1 cellular context compared by ENCODE assay signal in the genomic region with DNA sequence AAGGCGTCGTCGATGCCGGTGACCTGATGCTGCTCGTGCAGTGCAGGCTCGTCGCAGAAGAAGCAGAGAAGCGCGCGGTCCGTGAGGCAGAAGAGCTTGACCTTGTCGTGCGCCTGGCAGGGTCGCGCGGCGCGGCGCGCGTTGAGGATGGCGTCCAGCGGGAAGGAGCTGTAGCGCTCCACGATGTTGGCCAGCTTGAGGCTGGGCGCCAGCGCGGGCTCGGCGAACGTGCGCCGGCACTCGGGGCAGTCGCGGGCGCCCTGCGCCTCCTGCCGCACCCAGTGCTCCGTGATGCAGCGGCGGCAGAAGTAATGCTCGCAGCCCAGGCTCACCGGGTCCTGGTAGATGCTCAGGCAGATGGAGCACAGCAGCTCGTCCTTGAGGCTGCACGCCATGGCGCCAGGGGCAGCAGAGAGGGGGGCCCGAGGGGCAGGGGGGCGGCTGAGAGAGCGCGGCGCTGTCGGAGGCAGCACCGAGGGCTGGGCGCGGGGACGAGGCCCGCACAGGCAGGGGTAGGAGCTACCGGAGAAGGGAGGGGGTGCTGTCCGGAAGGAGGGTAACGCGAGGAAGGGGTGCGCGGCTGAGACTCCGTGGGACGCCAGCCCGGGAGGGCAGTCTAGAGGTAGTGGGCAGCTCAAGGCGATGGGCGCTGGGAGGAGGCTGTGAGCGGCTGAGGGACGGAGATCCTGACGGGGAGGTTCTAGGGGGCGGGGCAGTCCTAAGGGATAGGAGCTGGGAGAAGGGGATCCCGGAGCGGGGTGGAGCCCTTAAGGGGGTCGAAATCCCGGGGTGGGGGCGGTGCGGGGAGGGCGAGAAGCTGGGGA.
TF ChIP-seq lines count a peak whose summit lies in the region.

No MANE protein-coding gene starts in this region.

TF ChIP-seq in K562, 482 proteins besides CTCF, POLR2A, EP300 and RAD21 (continued from another document and continues in another):
- TF ChIP-seq, protein P1, sequence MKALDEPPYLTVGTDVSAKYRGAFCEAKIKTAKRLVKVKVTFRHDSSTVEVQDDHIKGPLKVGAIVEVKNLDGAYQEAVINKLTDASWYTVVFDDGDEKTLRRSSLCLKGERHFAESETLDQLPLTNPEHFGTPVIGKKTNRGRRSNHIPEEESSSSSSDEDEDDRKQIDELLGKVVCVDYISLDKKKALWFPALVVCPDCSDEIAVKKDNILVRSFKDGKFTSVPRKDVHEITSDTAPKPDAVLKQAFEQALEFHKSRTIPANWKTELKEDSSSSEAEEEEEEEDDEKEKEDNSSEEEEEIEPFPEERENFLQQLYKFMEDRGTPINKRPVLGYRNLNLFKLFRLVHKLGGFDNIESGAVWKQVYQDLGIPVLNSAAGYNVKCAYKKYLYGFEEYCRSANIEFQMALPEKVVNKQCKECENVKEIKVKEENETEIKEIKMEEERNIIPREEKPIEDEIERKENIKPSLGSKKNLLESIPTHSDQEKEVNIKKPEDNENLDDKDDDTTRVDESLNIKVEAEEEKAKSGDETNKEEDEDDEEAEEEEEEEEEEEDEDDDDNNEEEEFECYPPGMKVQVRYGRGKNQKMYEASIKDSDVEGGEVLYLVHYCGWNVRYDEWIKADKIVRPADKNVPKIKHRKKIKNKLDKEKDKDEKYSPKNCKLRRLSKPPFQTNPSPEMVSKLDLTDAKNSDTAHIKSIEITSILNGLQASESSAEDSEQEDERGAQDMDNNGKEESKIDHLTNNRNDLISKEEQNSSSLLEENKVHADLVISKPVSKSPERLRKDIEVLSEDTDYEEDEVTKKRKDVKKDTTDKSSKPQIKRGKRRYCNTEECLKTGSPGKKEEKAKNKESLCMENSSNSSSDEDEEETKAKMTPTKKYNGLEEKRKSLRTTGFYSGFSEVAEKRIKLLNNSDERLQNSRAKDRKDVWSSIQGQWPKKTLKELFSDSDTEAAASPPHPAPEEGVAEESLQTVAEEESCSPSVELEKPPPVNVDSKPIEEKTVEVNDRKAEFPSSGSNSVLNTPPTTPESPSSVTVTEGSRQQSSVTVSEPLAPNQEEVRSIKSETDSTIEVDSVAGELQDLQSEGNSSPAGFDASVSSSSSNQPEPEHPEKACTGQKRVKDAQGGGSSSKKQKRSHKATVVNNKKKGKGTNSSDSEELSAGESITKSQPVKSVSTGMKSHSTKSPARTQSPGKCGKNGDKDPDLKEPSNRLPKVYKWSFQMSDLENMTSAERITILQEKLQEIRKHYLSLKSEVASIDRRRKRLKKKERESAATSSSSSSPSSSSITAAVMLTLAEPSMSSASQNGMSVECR (CRISPR knock-in tag; IDR thresholded peaks at IDR 0.05): peak; percentile 65; the same call in 1 of the 2 replicates
- TF ChIP-seq ATF1 (CRISPR knock-in tag; IDR thresholded peaks at IDR 0.05): no peak
- peak; percentile 20; the same call in 1 of the 2 replicates for TF ChIP-seq ATF1 (tag; IDR thresholded peaks at IDR 0.05)
- TF ChIP-seq, protein P2, sequence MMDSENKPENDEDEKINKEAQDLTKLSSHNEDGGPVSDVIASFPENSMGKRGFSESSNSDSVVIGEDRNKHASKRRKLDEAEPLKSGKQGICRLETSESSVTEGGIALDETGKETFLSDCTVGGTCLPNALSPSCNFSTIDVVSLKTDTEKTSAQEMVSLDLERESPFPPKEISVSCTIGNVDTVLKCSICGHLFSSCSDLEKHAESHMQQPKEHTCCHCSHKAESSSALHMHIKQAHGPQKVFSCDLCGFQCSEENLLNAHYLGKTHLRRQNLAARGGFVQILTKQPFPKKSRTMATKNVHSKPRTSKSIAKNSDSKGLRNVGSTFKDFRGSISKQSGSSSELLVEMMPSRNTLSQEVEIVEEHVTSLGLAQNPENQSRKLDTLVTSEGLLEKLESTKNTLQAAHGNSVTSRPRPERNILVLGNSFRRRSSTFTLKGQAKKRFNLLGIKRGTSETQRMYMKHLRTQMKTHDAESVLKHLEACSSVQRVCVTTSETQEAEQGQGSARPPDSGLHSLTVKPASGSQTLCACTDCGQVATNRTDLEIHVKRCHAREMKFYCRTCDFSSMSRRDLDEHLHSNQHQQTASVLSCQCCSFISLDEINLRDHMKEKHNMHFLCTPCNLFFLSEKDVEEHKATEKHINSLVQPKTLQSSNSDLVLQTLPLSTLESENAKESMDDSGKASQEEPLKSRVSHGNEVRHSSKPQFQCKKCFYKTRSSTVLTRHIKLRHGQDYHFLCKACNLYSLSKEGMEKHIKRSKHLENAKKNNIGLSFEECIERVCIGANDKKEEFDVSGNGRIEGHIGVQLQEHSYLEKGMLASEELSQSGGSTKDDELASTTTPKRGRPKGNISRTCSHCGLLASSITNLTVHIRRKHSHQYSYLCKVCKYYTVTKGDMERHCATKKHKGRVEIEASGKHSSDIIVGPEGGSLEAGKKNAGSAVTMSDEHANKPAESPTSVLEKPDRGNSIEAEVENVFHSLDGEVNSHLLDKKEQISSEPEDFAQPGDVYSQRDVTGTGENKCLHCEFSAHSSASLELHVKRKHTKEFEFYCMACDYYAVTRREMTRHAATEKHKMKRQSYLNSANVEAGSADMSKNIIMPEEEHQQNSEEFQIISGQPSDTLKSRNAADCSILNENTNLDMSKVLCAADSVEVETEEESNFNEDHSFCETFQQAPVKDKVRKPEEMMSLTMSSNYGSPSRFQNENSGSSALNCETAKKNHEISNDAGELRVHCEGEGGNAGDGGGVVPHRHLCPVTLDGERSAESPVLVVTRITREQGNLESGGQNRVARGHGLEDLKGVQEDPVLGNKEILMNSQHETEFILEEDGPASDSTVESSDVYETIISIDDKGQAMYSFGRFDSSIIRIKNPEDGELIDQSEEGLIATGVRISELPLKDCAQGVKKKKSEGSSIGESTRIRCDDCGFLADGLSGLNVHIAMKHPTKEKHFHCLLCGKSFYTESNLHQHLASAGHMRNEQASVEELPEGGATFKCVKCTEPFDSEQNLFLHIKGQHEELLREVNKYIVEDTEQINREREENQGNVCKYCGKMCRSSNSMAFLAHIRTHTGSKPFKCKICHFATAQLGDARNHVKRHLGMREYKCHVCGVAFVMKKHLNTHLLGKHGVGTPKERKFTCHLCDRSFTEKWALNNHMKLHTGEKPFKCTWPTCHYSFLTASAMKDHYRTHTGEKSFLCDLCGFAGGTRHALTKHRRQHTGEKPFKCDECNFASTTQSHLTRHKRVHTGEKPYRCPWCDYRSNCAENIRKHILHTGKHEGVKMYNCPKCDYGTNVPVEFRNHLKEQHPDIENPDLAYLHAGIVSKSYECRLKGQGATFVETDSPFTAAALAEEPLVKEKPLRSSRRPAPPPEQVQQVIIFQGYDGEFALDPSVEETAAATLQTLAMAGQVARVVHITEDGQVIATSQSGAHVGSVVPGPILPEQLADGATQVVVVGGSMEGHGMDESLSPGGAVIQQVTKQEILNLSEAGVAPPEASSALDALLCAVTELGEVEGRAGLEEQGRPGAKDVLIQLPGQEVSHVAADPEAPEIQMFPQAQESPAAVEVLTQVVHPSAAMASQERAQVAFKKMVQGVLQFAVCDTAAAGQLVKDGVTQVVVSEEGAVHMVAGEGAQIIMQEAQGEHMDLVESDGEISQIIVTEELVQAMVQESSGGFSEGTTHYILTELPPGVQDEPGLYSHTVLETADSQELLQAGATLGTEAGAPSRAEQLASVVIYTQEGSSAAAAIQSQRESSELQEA (IDR thresholded peaks at IDR 0.05; ENCODE audit: low read depth): no peak
- TF ChIP-seq ETV1 (tag; conservative IDR thresholded peaks at IDR 0.05; ENCODE audit: low read depth): no peak
- TF ChIP-seq, protein P3, sequence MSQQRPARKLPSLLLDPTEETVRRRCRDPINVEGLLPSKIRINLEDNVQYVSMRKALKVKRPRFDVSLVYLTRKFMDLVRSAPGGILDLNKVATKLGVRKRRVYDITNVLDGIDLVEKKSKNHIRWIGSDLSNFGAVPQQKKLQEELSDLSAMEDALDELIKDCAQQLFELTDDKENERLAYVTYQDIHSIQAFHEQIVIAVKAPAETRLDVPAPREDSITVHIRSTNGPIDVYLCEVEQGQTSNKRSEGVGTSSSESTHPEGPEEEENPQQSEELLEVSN (IDR thresholded peaks at IDR 0.05; ENCODE audit: borderline replicate concordance in 1 of 2, extremely low read depth in 1 of 2, insufficient read depth in 1 of 2, insufficient read length in 1 of 2, low read depth in 1 of 2, low read length in 1 of 2, poor library complexity in 1 of 2, severe bottlenecking in 1 of 2): peak; percentile 69 to 79
- peak; percentile 72 for TF ChIP-seq CXXC5 (CRISPR knock-in tag; IDR thresholded peaks at IDR 0.05)
- TF ChIP-seq ZNF174 (CRISPR knock-in tag; IDR thresholded peaks at IDR 0.05): no peak
- 0 out of 4 replicates have a peak, but pooled peaks of 1 of the 2 experiments have one; percentile 23 for TF ChIP-seq RCOR1 (IDR thresholded peaks at IDR 0.05; ENCODE audit: borderline replicate concordance in 1 of 2, low read depth in 2 of 2, low read length in 2 of 2)
- TF ChIP-seq CTBP1 (IDR thresholded peaks at IDR 0.05; ENCODE audit: borderline replicate concordance): peak; percentile 89
- no peak for TF ChIP-seq MYC (IDR thresholded peaks at IDR 0.05; ENCODE audit: low read depth, low read length)
- no peak for TF ChIP-seq MYC (CRISPR knock-in tag; IDR thresholded peaks at IDR 0.05; ENCODE audit: borderline replicate concordance, low read depth)
- TF ChIP-seq NRF1 (conservative IDR thresholded peaks at IDR 0.05 in 1 of 2, IDR thresholded peaks at IDR 0.05 in 1 of 2): peak; percentile 55 to 72
- 0 out of 4 replicates have a peak, but pooled peaks of 1 of the 2 experiments have one; percentile 16 for TF ChIP-seq TEAD1 (CRISPR knock-in tag; IDR thresholded peaks at IDR 0.05)
- TF ChIP-seq RB1 (IDR thresholded peaks at IDR 0.05; ENCODE audit: low read depth): 0 out of 2 replicates have a peak, but pooled peaks have one; percentile 17
- no peak for TF ChIP-seq FOSL1 (tag; conservative IDR thresholded peaks at IDR 0.05)
- TF ChIP-seq PTBP1 (IDR thresholded peaks at IDR 0.05; ENCODE audit: low read depth, low read length): no peak
- TF ChIP-seq PHF8 (IDR thresholded peaks at IDR 0.05; ENCODE audit: borderline replicate concordance, low read length): peak; percentile 11; the same call in 1 of the 2 replicates
- TF ChIP-seq ZNF518B (CRISPR knock-in tag; IDR thresholded peaks at IDR 0.05): no peak
- TF ChIP-seq, protein P4, sequence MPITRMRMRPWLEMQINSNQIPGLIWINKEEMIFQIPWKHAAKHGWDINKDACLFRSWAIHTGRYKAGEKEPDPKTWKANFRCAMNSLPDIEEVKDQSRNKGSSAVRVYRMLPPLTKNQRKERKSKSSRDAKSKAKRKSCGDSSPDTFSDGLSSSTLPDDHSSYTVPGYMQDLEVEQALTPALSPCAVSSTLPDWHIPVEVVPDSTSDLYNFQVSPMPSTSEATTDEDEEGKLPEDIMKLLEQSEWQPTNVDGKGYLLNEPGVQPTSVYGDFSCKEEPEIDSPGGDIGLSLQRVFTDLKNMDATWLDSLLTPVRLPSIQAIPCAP (CRISPR knock-in tag; IDR thresholded peaks at IDR 0.05; ENCODE audit: borderline replicate concordance): no peak
- 0 out of 2 replicates have a peak, but pooled peaks have one; percentile 19 for TF ChIP-seq HDAC8 (tag; IDR thresholded peaks at IDR 0.05)
- peak; percentile 32; the same call in 1 of the 2 replicates for TF ChIP-seq BHLHE40 (IDR thresholded peaks at IDR 0.05; ENCODE audit: low read length)
- TF ChIP-seq TRIM28 (IDR thresholded peaks at IDR 0.05): no peak
- TF ChIP-seq GTF2F1 (IDR thresholded peaks at IDR 0.05; ENCODE audit: low read depth, low read length): no peak
- 0 out of 4 replicates have a peak, but pooled peaks of 1 of the 2 experiments have one; percentile 19 for TF ChIP-seq MNT (conservative IDR thresholded peaks at IDR 0.05)
- peak; percentile 28; the same call in 1 of the 2 replicates for TF ChIP-seq STAG1 (CRISPR knock-in tag; IDR thresholded peaks at IDR 0.05; ENCODE audit: borderline replicate concordance)
- peak; percentile 65; the same call in 1 of the 2 replicates for TF ChIP-seq KDM2B (CRISPR knock-in tag; IDR thresholded peaks at IDR 0.05)
- TF ChIP-seq PHF20 (IDR thresholded peaks at IDR 0.05; ENCODE audit: partially characterized antibody): peak; percentile 15
- peak; percentile 72 for TF ChIP-seq MAX (CRISPR knock-in tag; IDR thresholded peaks at IDR 0.05)
- no peak for TF ChIP-seq STAT5A (IDR thresholded peaks at IDR 0.05; ENCODE audit: borderline replicate concordance, low read length)
